26 cellular contexts compared by ENCODE assay signal in the genomic region with DNA sequence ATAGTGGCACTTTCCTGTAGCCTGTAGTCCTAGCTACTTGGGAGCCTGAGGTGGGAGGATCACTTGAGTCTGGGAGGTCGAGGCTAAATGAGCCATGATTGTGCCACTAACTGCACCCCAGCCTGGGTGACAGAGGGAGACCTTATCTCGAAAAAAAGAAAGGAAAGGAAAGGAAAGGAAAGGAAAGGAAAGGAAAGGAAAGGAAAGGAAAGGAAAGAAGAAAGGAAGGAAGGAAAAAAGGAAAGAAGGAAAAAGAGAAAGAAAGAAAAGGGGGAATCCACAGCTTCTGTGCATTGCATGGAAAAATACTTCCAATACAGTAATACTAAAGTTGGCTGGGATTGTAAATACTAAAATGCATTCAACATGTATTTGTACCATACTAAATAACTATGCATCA.
"Had no signal": no experiment of that assay in that cellular context is flagged by ENCODE, and none has a peak within 500 bp of the region (broad histone marks: within the 10 kb centered on the region; RNA-seq: fewer than 3 reads in every experiment).

No MANE protein-coding gene starts in this region.

- H3K27ac Mint-ChIP-seq: endodermal cell had no signal

- H3K4me3 ChIP-seq: coronary artery, esophagus squamous epithelium, gastrocnemius medialis, heart right ventricle, left lung, lower lobe of right lung had no signal

- H3K4me3 Mint-ChIP-seq: effector memory CD8-positive, alpha-beta T cell; endodermal cell; naive thymus-derived CD4-positive, alpha-beta T cell had no signal

- H3K36me3 ChIP-seq: esophagus squamous epithelium, gastrocnemius medialis, heart right ventricle, left lung, lower lobe of right lung had no signal

- H3K9me3 Mint-ChIP-seq: effector memory CD8-positive, alpha-beta T cell; endodermal cell had no signal

- ATAC-seq: effector memory CD8-positive, alpha-beta T cell; esophagus mucosa; gastrocnemius medialis; heart right ventricle; left cardiac atrium; left lung; left ventricle myocardium superior; lower lobe of right lung; naive thymus-derived CD4-positive, alpha-beta T cell had no signal

- H3K9me3 ChIP-seq: esophagus squamous epithelium, gastrocnemius medialis, heart right ventricle, left lung, lower lobe of right lung had no signal

- H3K27ac ChIP-seq: coronary artery, epithelial cell of prostate, esophagus squamous epithelium, gastrocnemius medialis, heart right ventricle, left lung, lower lobe of right lung had no signal

- DNase-seq: effector CD8-positive, alpha-beta T cell; effector memory CD8-positive, alpha-beta T cell; endodermal cell; erythroblast; esophagus squamous epithelium; foreskin fibroblast; foreskin melanocyte; gastrocnemius medialis; glutamatergic neuron; head of caudate nucleus; heart right ventricle; hippocampal formation; left cardiac atrium; left lung; left ventricle myocardium superior; lower lobe of right lung; mesendoderm; midbrain; naive thymus-derived CD4-positive, alpha-beta T cell had no signal

- H3K4me1 ChIP-seq: esophagus squamous epithelium, gastrocnemius medialis, heart right ventricle, left lung, lower lobe of right lung had no signal

- FAIRE-seq: colon, endometrium, islet of Langerhans, keratinocyte had no signal
